Comparison of ENCODE assay signal across 8 cellular contexts in the genomic region with DNA sequence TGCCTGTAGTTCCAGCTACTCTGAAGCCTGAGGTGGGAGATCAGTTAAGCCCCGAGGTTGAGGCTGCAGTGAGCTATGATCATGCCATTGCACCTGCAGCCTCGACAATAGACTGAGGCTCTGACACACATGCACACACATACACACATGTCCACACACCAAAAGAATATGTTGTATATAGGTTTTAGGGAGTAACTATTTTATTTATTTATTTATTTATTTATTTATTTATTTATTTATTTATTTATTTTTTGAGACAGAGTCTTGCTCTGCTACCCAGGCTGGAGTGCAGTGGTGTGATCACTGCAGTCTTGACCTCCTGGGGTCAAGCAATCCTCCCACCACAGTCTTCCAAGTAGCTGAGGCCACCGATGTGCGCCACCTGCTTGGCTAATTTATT.
"Had no signal": no experiment of that assay in that cellular context is flagged by ENCODE, and none has a peak within 500 bp of the region (broad histone marks: within the 10 kb centered on the region; RNA-seq: fewer than 3 reads in every experiment).

No MANE protein-coding gene starts in this region.

- H3K4me3 ChIP-seq: K562 had no signal

- H3K4me3 Mint-ChIP-seq: IgD-negative memory B cell had no signal

- DNase-seq: IMR-90, KBM-7, KG1 had no signal

- H3K27ac ChIP-seq: HL-60 had no signal

- ATAC-seq: HepG2, K562 had no signal

- H3K9me3 Mint-ChIP-seq: IgD-negative memory B cell had no signal

- FAIRE-seq: HepG2, HTR-8/SVneo, K562 had no signal

- H3K36me3 Mint-ChIP-seq: IgD-negative memory B cell had no signal

- H3K27me3 Mint-ChIP-seq: IgD-negative memory B cell had no signal
